In genomic region chr2:168515502-168515901, GRCh38 we compare ENCODE assay signal across 13 cellular contexts. TPM values are rescaled to one million over a fixed set of nuclear protein-coding genes. Genes with fewer than 3 reads are reported as not detected.
DNase-seq lines count a peak whose midpoint lies in the region; TF ChIP-seq lines count a peak whose summit lies in the region.
"Had no signal": no experiment of that assay in that cellular context is flagged by ENCODE, and none has a peak within 500 bp of the region (broad histone marks: within the 10 kb centered on the region; RNA-seq: fewer than 3 reads in every experiment).

No MANE protein-coding gene starts in this region.

- DNase-seq in HFFc6 (peak; percentile 86), cerebellar cortex (ENCODE audit: low spot score) (peak; percentile 27), iris pigment epithelial cell (ENCODE audit: low read depth) (peak; percentile 91), type B pancreatic cell (ENCODE audit: extremely low spot score, unreplicated experiment) (no peak), mucosa of gallbladder (ENCODE audit: low spot score) (no peak), amygdala (lab: John Stamatoyannopoulos, UW) (no peak), DMS79 treated with DMSO at 0.1 percent for 48 hours (lab: John Stamatoyannopoulos, UW) (no peak)
- DNase-seq: NCI-H1694; stimulated activated CD4-positive, alpha-beta T cell treated with anti-CD3 and anti-CD28 coated beads, Interleukin-12 subunit alpha, Interleukin-12 subunit beta, amount 100 ng/mL, for 4 hours; stimulated activated naive CD4-positive, alpha-beta T cell treated with Interleukin-2 at 50 U/mL for 16 hours had no signal

- no peaks in the 10 kb centered on the region for H3K36me3 Mint-ChIP-seq in HFFc6 (ENCODE audit: low read depth)
- H3K36me3 Mint-ChIP-seq in type B pancreatic cell = peaks cover 11% of the 10 kb centered on the region
- H3K36me3 Mint-ChIP-seq: memory B cell had no signal

- no peaks in the 10 kb centered on the region for H3K9me3 Mint-ChIP-seq in HFFc6
- H3K9me3 Mint-ChIP-seq in type B pancreatic cell = no peaks in the 10 kb centered on the region
- H3K9me3 Mint-ChIP-seq: memory B cell had no signal

- H3K27ac ChIP-seq in temporal lobe (ENCODE audit: low read depth, low read length) = peak overlapping the region; percentile 10

- H3K27ac Mint-ChIP-seq in HFFc6 (peak overlapping the region; percentile 82), type B pancreatic cell (no peak overlapping the region)
- H3K27ac Mint-ChIP-seq: activated T-helper 17 cell treated with anti-CD3 and anti-CD28 coated beads, Interleukin-2, amount 50 U/mL, for 72 hours; memory B cell had no signal

- H3K27me3 Mint-ChIP-seq in HFFc6 (ENCODE audit: insufficient read depth) (no peaks in the 10 kb centered on the region; the same call in 1 of the 2 replicates), type B pancreatic cell (no peaks in the 10 kb centered on the region)
- H3K27me3 Mint-ChIP-seq: activated T-helper 17 cell treated with anti-CD3 and anti-CD28 coated beads, Interleukin-2, amount 50 U/mL, for 72 hours; memory B cell had no signal

- H3K4me1 Mint-ChIP-seq in HFFc6 (ENCODE audit: low read depth) (peaks cover 55% of the 10 kb centered on the region), type B pancreatic cell (ENCODE audit: unreplicated experiment) (peaks cover 34% of the 10 kb centered on the region)
- H3K4me1 Mint-ChIP-seq: activated T-helper 17 cell treated with anti-CD3 and anti-CD28 coated beads, Interleukin-2, amount 50 U/mL, for 72 hours; memory B cell had no signal

- no peak for TF ChIP-seq CTCF in HFFc6 (IDR thresholded peaks at IDR 0.05)
- TF ChIP-seq CTCF in type B pancreatic cell (conservative IDR thresholded peaks at IDR 0.05) = no peak

- peak overlapping the region; percentile 53 for H3K4me3 Mint-ChIP-seq in HFFc6
- H3K4me3 Mint-ChIP-seq in type B pancreatic cell = no peak overlapping the region
- H3K4me3 Mint-ChIP-seq: activated T-helper 17 cell treated with anti-CD3 and anti-CD28 coated beads, Interleukin-2, amount 50 U/mL, for 72 hours; memory B cell had no signal

RNA-seq across cellular contexts. Expression of gene CERS6, which starts 59.4 kb away (rescaled TPM):
- 1 to 10 TPM; 6.2 to 9.9 (median 7.5) TPM for total RNA-seq in HFFc6 (2021; fragmentation: NEBNext Ultra II Directional; extraction: Animal tissue kit (Norgen Biotek cat#: 25700))
- total RNA-seq in temporal lobe = 123 TPM
- total RNA-seq in type B pancreatic cell (ENCODE audit: low replicate concordance) = 36.9 and 43.0 TPM in 2 replicates
- total RNA-seq in mucosa of gallbladder = 22.4 TPM

Comparison
In these comparisons a context has a peak if more than half of its experiments do, and no peak if none do; other contexts are left out.
1. DNase-seq: peak in HFFc6 (single experiment), cerebellar cortex (single experiment) and iris pigment epithelial cell (single experiment); none in type B pancreatic cell (single experiment), mucosa of gallbladder (single experiment), amygdala (0 of 56) and DMS79 treated with DMSO at 0.1 percent for 48 hours (single experiment).